In the genomic region with DNA sequence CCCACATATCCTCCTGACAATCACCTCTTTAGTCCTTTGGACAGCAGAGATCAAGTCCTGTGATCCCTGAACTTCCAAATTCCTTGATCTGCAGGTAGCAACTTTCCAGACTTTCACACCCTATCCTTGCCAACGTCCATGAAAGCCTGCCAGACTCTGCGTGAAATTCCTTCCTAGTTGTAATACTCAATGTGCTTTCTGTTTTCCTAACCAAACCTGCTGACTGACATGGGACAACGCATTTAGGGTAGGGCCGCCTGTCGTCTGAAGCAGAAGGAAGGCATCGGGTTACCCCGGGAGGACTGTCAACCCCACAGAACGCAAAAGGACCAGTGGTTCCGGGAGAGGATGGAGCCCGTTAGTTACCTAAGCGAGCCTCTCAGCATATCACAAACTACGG, we compare ENCODE assay signal across 1 cellular context.
TF ChIP-seq lines count a peak whose summit lies in the region.

No MANE protein-coding gene starts in this region.

TF ChIP-seq in WTC11, 78 proteins besides CTCF, POLR2A, EP300 and RAD21 (continued from another document):
- TF ChIP-seq, protein P1, sequence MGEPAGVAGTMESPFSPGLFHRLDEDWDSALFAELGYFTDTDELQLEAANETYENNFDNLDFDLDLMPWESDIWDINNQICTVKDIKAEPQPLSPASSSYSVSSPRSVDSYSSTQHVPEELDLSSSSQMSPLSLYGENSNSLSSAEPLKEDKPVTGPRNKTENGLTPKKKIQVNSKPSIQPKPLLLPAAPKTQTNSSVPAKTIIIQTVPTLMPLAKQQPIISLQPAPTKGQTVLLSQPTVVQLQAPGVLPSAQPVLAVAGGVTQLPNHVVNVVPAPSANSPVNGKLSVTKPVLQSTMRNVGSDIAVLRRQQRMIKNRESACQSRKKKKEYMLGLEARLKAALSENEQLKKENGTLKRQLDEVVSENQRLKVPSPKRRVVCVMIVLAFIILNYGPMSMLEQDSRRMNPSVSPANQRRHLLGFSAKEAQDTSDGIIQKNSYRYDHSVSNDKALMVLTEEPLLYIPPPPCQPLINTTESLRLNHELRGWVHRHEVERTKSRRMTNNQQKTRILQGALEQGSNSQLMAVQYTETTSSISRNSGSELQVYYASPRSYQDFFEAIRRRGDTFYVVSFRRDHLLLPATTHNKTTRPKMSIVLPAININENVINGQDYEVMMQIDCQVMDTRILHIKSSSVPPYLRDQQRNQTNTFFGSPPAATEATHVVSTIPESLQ (CRISPR knock-in tag; IDR thresholded peaks at IDR 0.05) = no peak
- TF ChIP-seq SP1 (CRISPR knock-in tag; conservative IDR thresholded peaks at IDR 0.05) (no peak), ZNF232 (CRISPR knock-in tag; IDR thresholded peaks at IDR 0.05) (no peak), CREM (CRISPR knock-in tag; IDR thresholded peaks at IDR 0.05) (no peak), JUN (CRISPR knock-in tag; IDR thresholded peaks at IDR 0.05) (no peak), ELF4 (CRISPR knock-in tag; IDR thresholded peaks at IDR 0.05; ENCODE audit: low read depth) (no peak), HMGA2 (CRISPR knock-in tag; IDR thresholded peaks at IDR 0.05) (no peak), TCF7 (CRISPR knock-in tag; IDR thresholded peaks at IDR 0.05; ENCODE audit: low read depth) (no peak), GTF2I (CRISPR knock-in tag; conservative IDR thresholded peaks at IDR 0.05) (no peak)
- TF ChIP-seq, protein P2, sequence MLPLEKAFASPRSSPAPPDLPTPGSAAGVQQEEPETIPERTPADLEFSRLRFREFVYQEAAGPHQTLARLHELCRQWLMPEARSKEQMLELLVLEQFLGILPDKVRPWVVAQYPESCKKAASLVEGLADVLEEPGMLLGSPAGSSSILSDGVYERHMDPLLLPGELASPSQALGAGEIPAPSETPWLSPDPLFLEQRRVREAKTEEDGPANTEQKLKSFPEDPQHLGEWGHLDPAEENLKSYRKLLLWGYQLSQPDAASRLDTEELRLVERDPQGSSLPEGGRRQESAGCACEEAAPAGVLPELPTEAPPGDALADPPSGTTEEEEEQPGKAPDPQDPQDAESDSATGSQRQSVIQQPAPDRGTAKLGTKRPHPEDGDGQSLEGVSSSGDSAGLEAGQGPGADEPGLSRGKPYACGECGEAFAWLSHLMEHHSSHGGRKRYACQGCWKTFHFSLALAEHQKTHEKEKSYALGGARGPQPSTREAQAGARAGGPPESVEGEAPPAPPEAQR (CRISPR knock-in tag; IDR thresholded peaks at IDR 0.05) = no peak
- TF ChIP-seq, protein P3, sequence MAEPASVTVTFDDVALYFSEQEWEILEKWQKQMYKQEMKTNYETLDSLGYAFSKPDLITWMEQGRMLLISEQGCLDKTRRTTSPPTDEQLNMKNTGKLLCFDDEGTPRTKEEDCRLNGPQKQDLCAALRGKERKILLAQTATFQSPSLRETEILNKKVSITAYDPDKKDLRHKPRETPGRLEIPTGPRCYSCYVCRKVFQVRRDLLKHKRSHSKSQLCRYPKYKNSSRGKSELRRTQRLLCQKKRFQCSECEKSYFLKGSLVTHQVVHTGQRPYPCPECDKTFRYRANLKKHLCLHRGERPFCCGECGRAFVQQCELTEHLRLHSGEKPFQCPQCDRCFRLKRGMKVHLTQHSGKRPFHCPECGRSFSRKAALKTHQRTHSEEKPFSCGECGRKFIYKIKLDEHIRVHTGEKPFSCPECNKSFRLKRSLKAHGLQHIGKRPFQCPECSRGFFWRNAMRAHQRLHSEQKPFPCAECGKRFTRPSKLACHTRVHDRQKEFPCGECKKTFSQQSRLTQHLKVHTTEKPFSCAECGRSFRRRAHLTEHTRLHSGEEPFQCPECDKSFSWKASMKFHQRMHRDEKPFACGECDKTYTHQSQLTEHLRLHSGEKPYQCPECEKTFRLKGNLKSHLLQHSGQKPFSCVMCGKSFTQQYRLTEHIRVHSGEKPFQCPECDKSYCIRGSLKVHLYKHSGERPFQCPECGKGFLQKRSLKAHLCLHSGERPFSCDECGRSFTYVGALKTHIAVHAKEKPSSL (CRISPR knock-in tag; conservative IDR thresholded peaks at IDR 0.05) = no peak
- TF ChIP-seq, protein P4, sequence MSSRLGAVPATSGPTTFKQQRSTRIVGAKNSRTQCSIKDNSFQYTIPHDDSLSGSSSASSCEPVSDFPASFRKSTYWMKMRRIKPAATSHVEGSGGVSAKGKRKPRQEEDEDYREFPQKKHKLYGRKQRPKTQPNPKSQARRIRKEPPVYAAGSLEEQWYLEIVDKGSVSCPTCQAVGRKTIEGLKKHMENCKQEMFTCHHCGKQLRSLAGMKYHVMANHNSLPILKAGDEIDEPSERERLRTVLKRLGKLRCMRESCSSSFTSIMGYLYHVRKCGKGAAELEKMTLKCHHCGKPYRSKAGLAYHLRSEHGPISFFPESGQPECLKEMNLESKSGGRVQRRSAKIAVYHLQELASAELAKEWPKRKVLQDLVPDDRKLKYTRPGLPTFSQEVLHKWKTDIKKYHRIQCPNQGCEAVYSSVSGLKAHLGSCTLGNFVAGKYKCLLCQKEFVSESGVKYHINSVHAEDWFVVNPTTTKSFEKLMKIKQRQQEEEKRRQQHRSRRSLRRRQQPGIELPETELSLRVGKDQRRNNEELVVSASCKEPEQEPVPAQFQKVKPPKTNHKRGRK (CRISPR knock-in tag; IDR thresholded peaks at IDR 0.05; ENCODE audit: borderline replicate concordance) = no peak
